21 cellular contexts compared by ENCODE assay signal in genomic region chr6:148479498-148479897, GRCh38.
"Had no signal": no experiment of that assay in that cellular context is flagged by ENCODE, and none has a peak within 500 bp of the region (broad histone marks: within the 10 kb centered on the region; RNA-seq: fewer than 3 reads in every experiment).

No MANE protein-coding gene starts in this region.

- H3K27me3 ChIP-seq: neutrophil, pancreas, sigmoid colon, tibial nerve, upper lobe of left lung had no signal

- H3K36me3 ChIP-seq: neutrophil had no signal

- ATAC-seq: effector memory CD8-positive, alpha-beta T cell; left colon; natural killer cell treated with Interleukin-12 subunit alpha and Interleukin-12 subunit beta and Interleukin-15 and Interleukin-18, amount 100 ng/mL, for 72 hours; pancreas; stimulated activated effector memory CD8-positive, alpha-beta T cell treated with anti-CD3 and anti-CD28 coated beads, Interleukin-12 subunit alpha, Interleukin-12 subunit beta, amount 100 ng/mL, for 72 hours; stimulated activated naive CD8-positive, alpha-beta T cell treated with anti-CD3 and anti-CD28 coated beads, Interleukin-15, Interleukin-2, amounts not matched to agents 100 U/mL and 50 U/mL, for 24 hours had no signal

- H3K4me3 Mint-ChIP-seq: effector memory CD8-positive, alpha-beta T cell; memory B cell; naive B cell; natural killer cell treated with Interleukin-12 subunit alpha and Interleukin-12 subunit beta and Interleukin-15 and Interleukin-18, amount 100 ng/mL, for 72 hours; neural crest cell; stimulated activated effector memory CD8-positive, alpha-beta T cell treated with anti-CD3 and anti-CD28 coated beads, Interleukin-12 subunit alpha, Interleukin-12 subunit beta, amount 100 ng/mL, for 72 hours had no signal

- DNase-seq: dermis blood vessel endothelial cell; effector memory CD8-positive, alpha-beta T cell; erythroblast; hippocampal formation; left colon; naive B cell; pancreas; sigmoid colon; stimulated activated CD4-positive, alpha-beta T cell treated with anti-CD3 and anti-CD28 coated beads, Interleukin-2, amount 100 ng/mL, for 24 hours; stimulated activated CD4-positive, alpha-beta T cell treated with anti-CD3 and anti-CD28 coated beads, Interleukin-4, amount 100 ng/mL, for 24 hours; stimulated activated naive CD8-positive, alpha-beta T cell treated with anti-CD3 and anti-CD28 coated beads, Interleukin-15, Interleukin-2, amounts not matched to agents 100 U/mL and 50 U/mL, for 24 hours had no signal

- H3K4me1 ChIP-seq: pancreas, sigmoid colon, tibial nerve, upper lobe of left lung had no signal

- H3K4me1 Mint-ChIP-seq: memory B cell; neural crest cell; stimulated activated effector memory CD8-positive, alpha-beta T cell treated with anti-CD3 and anti-CD28 coated beads, Interleukin-12 subunit alpha, Interleukin-12 subunit beta, amount 100 ng/mL, for 72 hours had no signal

- H3K27ac Mint-ChIP-seq: effector memory CD8-positive, alpha-beta T cell; memory B cell; naive B cell; natural killer cell treated with Interleukin-12 subunit alpha and Interleukin-12 subunit beta and Interleukin-15 and Interleukin-18, amount 100 ng/mL, for 72 hours; stimulated activated effector memory CD8-positive, alpha-beta T cell treated with anti-CD3 and anti-CD28 coated beads, Interleukin-12 subunit alpha, Interleukin-12 subunit beta, amount 100 ng/mL, for 72 hours had no signal

- H3K27ac ChIP-seq: coronary artery, neutrophil, pancreas, sigmoid colon, thoracic aorta, tibial nerve had no signal

- H3K4me3 ChIP-seq: coronary artery, lung, pancreas, sigmoid colon, thoracic aorta, tibial nerve, upper lobe of left lung had no signal

- H3K36me3 Mint-ChIP-seq: memory B cell; naive B cell; natural killer cell treated with Interleukin-12 subunit alpha and Interleukin-12 subunit beta and Interleukin-15 and Interleukin-18, amount 100 ng/mL, for 72 hours; stimulated activated effector memory CD8-positive, alpha-beta T cell treated with anti-CD3 and anti-CD28 coated beads, Interleukin-12 subunit alpha, Interleukin-12 subunit beta, amount 100 ng/mL, for 72 hours had no signal

- H3K27me3 Mint-ChIP-seq: memory B cell had no signal

- H3K9me3 Mint-ChIP-seq: effector memory CD8-positive, alpha-beta T cell; memory B cell; naive B cell; natural killer cell treated with Interleukin-12 subunit alpha and Interleukin-12 subunit beta and Interleukin-15 and Interleukin-18, amount 100 ng/mL, for 72 hours; neural crest cell; stimulated activated effector memory CD8-positive, alpha-beta T cell treated with anti-CD3 and anti-CD28 coated beads, Interleukin-12 subunit alpha, Interleukin-12 subunit beta, amount 100 ng/mL, for 72 hours had no signal

- H3K9me3 ChIP-seq: neutrophil, pancreas, sigmoid colon, thoracic aorta, tibial nerve, upper lobe of left lung had no signal
